Comparison of ENCODE assay signal across 8 cellular contexts in genomic region chr15:38130200-38130567, GRCh38.
DNase-seq lines count a peak whose midpoint lies in the region; ATAC-seq and TF ChIP-seq lines count a peak whose summit lies in the region.

No MANE protein-coding gene starts in this region.

- H3K27me3 Mint-ChIP-seq in brain (no peaks in the 10 kb centered on the region), osteocyte (ENCODE audit: unreplicated experiment) (peaks cover 2% of the 10 kb centered on the region)

- H3K9me3 Mint-ChIP-seq in brain (peaks cover 0 to under 1% (median 0%) of the 10 kb centered on the region in 5 experiments), osteocyte (ENCODE audit: unreplicated experiment) (no peaks in the 10 kb centered on the region)

- TF ChIP-seq CTCF in brain (conservative IDR thresholded peaks at IDR 0.05) (no peak), osteocyte (IDR thresholded peaks at IDR 0.05) (no peak)

- H3K27ac Mint-ChIP-seq in brain (peak overlapping the region; percentile 39 to 98 (median 56)), osteocyte (ENCODE audit: unreplicated experiment) (peak overlapping the region; percentile 82)

- DNase-seq in osteocyte (ENCODE audit: extremely low spot score, unreplicated experiment) = no peak
- DNase-seq in stimulated activated CD4-positive, alpha-beta T cell treated with anti-CD3 and anti-CD28 coated beads, Interleukin-1b, Interleukin-23, amount 100 ng/mL, for 48 hours = no peak
- DNase-seq in stimulated activated CD8-positive, alpha-beta memory T cell treated with anti-CD3 and anti-CD28 coated beads, Interleukin-4, amount 100 ng/mL, for 48 hours = no peak
- no peak for DNase-seq in DMS79 (lab: John Stamatoyannopoulos, UW)
- no peak for DNase-seq in GM03348 (ENCODE audit: low spot score)

- H3K4me3 Mint-ChIP-seq in brain (peak overlapping the region in 4 of 5 experiments; percentile 36 to 62 (median 40)), osteocyte (ENCODE audit: unreplicated experiment) (peak overlapping the region; percentile 41)

- H3K4me1 Mint-ChIP-seq in brain (peaks cover 31% of the 10 kb centered on the region), osteocyte (ENCODE audit: unreplicated experiment) (peaks cover 33% of the 10 kb centered on the region)

- no peaks in the 10 kb centered on the region for H3K36me3 Mint-ChIP-seq in brain
- no peaks in the 10 kb centered on the region for H3K36me3 Mint-ChIP-seq in osteocyte (ENCODE audit: unreplicated experiment)

- ATAC-seq in GM18858 (IDR thresholded peaks at IDR 0.05; ENCODE audit: unreplicated experiment) (peak; percentile 12), HG02938 (IDR thresholded peaks at IDR 0.05; ENCODE audit: unreplicated experiment) (peak; percentile 35)
